ENCODE assay signal across 21 cellular contexts in genomic region chr6:127205031-127205430, GRCh38.
"Had no signal": no experiment of that assay in that cellular context is flagged by ENCODE, and none has a peak within 500 bp of the region (broad histone marks: within the 10 kb centered on the region; RNA-seq: fewer than 3 reads in every experiment).

No MANE protein-coding gene starts in this region.

- H3K4me1 ChIP-seq: left ventricle myocardium inferior, suprapubic skin, tibial nerve had no signal

- H3K36me3 ChIP-seq: left ventricle myocardium inferior, ovary, suprapubic skin, tibial nerve, WERI-Rb-1 had no signal

- H3K9me3 ChIP-seq: left ventricle myocardium inferior, ovary, SK-N-SH, suprapubic skin, tibial nerve had no signal

- H3K9ac ChIP-seq: SK-N-SH had no signal

- H3K4me3 ChIP-seq: left ventricle myocardium inferior, ovary, skin epidermis, suprapubic skin, tibial nerve had no signal

- DNase-seq: activated CD4-positive, alpha-beta memory T cell treated with anti-CD3 and anti-CD28 coated beads, Interleukin-2, amount 10 ng/mL, durations not matched to agents 7 days and 5 days; activated CD4-positive, alpha-beta T cell treated with anti-CD3 and anti-CD28 coated beads, Interleukin-2, amount 10 ng/mL, durations not matched to agents 24 days and 14 days; activated CD8-positive, alpha-beta memory T cell treated with anti-CD3 and anti-CD28 coated beads, Interleukin-2, amount 50 U/mL, for 48 hours; activated gamma-delta T cell treated with Interleukin-2 at 50 U/mL for 16 hours; activated naive CD4-positive, alpha-beta T cell treated with anti-CD3 and anti-CD28 coated beads, Interleukin-2, amount 50 U/mL, for 16 hours; activated T-cell treated with anti-CD3 and anti-CD28 coated beads, Interleukin-2, amount 50 U/mL, for 4 hours; amygdala; caudate nucleus; effector memory CD8-positive, alpha-beta T cell; left ventricle myocardium inferior; ovary; retina; SK-N-SH; stimulated activated CD4-positive, alpha-beta T cell treated with anti-CD3 and anti-CD28 coated beads, Interleukin-1b, Interleukin-23, amount 100 ng/mL, for 48 hours; stimulated activated naive CD4-positive, alpha-beta T cell; T-helper 17 cell; T1000; WERI-Rb-1 had no signal

- H3K27ac ChIP-seq: left ventricle myocardium inferior, ovary, suprapubic skin, tibial nerve, WERI-Rb-1 had no signal

- H3K27me3 ChIP-seq: ovary, suprapubic skin, tibial nerve had no signal

- H3K4me2 ChIP-seq: SK-N-SH had no signal
